In the genomic region with DNA sequence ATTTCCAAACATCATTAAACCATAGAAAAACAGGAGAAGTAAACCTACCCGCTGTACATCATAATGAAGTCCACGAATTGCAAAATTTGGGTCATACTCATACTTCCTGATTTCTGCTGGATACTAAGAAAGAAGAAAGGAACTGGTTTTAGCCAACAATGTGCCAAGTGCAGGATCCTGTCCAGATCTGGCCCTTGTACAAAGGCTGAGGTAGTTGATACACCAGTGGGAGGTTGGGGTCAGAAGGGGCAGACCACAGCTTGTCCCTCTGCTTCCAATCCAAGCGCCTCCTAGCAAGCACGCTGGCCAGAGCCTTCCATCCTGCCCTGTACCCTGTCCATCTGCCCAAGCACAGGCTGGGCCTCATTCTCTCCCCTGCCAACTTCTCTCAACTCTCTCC, we compare ENCODE assay signal across 1 cellular context.
TF ChIP-seq lines count a peak whose summit lies in the region.

No MANE protein-coding gene starts in this region.

TF ChIP-seq in WTC11, 78 proteins besides CTCF, POLR2A, EP300 and RAD21 (continued from another document):
- no peak for TF ChIP-seq NR3C1 (CRISPR knock-in tag; conservative IDR thresholded peaks at IDR 0.05; ENCODE audit: low read depth)
- TF ChIP-seq, protein P1, sequence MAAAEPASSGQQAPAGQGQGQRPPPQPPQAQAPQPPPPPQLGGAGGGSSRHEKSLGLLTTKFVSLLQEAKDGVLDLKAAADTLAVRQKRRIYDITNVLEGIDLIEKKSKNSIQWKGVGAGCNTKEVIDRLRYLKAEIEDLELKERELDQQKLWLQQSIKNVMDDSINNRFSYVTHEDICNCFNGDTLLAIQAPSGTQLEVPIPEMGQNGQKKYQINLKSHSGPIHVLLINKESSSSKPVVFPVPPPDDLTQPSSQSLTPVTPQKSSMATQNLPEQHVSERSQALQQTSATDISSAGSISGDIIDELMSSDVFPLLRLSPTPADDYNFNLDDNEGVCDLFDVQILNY (CRISPR knock-in tag; IDR thresholded peaks at IDR 0.05) = no peak
- TF ChIP-seq, protein P2, sequence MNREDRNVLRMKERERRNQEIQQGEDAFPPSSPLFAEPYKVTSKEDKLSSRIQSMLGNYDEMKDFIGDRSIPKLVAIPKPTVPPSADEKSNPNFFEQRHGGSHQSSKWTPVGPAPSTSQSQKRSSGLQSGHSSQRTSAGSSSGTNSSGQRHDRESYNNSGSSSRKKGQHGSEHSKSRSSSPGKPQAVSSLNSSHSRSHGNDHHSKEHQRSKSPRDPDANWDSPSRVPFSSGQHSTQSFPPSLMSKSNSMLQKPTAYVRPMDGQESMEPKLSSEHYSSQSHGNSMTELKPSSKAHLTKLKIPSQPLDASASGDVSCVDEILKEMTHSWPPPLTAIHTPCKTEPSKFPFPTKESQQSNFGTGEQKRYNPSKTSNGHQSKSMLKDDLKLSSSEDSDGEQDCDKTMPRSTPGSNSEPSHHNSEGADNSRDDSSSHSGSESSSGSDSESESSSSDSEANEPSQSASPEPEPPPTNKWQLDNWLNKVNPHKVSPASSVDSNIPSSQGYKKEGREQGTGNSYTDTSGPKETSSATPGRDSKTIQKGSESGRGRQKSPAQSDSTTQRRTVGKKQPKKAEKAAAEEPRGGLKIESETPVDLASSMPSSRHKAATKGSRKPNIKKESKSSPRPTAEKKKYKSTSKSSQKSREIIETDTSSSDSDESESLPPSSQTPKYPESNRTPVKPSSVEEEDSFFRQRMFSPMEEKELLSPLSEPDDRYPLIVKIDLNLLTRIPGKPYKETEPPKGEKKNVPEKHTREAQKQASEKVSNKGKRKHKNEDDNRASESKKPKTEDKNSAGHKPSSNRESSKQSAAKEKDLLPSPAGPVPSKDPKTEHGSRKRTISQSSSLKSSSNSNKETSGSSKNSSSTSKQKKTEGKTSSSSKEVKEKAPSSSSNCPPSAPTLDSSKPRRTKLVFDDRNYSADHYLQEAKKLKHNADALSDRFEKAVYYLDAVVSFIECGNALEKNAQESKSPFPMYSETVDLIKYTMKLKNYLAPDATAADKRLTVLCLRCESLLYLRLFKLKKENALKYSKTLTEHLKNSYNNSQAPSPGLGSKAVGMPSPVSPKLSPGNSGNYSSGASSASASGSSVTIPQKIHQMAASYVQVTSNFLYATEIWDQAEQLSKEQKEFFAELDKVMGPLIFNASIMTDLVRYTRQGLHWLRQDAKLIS (CRISPR knock-in tag; IDR thresholded peaks at IDR 0.05; ENCODE audit: borderline replicate concordance) = no peak
- TF ChIP-seq SMAD3 (CRISPR knock-in tag; IDR thresholded peaks at IDR 0.05; ENCODE audit: borderline replicate concordance) = no peak
- no peak for TF ChIP-seq ZNF671 (CRISPR knock-in tag; IDR thresholded peaks at IDR 0.05)
